8 cellular contexts compared by ENCODE assay signal in genomic region chr11:68121067-68121899, GRCh38. TPM values are rescaled to one million over a fixed set of nuclear protein-coding genes. Genes with fewer than 3 reads are reported as not detected.
DNase-seq lines count a peak whose midpoint lies in the region; ATAC-seq and TF ChIP-seq lines count a peak whose summit lies in the region.

Gene CHKA, minus strand, starts transcription at chr11:68121388. Its CDS starts 211 bp downstream, at chr11:68121177.

- H3K4me1 Mint-ChIP-seq in nephron: peaks cover 37% of the 10 kb centered on the region

- H3K27ac Mint-ChIP-seq in nephron: peak within 1 kb of the TSS; percentile 87 to 96 (median 96)

- peak; percentile 96 for ATAC-seq in stimulated activated naive CD8-positive, alpha-beta T cell treated with anti-CD3 and anti-CD28 coated beads, Interleukin-15, Interleukin-2, amounts not matched to agents 100 U/mL and 50 U/mL, for 24 hours

- DNase-seq in ELF-1 (ENCODE audit: low read depth, low spot score) (peak; percentile 95), GOT3 (lab: John Stamatoyannopoulos, UW) (peak; percentile 74), LHCN-M2 (ENCODE audit: low read depth) (peak; percentile 86), SHP77 (lab: John Stamatoyannopoulos, UW) (peak; percentile 92 to 98), fibroblast of pulmonary artery (ENCODE audit: low read depth) (peak; percentile 90)
- peak; percentile 73 for DNase-seq in activated effector memory CD4-positive, alpha-beta T cell treated with Interleukin-2 at 50 U/mL for 16 hours
- peak; percentile 95 for DNase-seq in stimulated activated naive CD8-positive, alpha-beta T cell treated with anti-CD3 and anti-CD28 coated beads, Interleukin-15, Interleukin-2, amounts not matched to agents 100 U/mL and 50 U/mL, for 24 hours

- peaks cover under 1% of the 10 kb centered on the region for H3K27me3 Mint-ChIP-seq in nephron (ENCODE audit: low read depth)

- H3K9me3 Mint-ChIP-seq in nephron: no peaks in the 10 kb centered on the region

- peak within 1 kb of the TSS; percentile 67 for H3K4me3 ChIP-seq in fibroblast of pulmonary artery (replicated peaks; ENCODE audit: low read depth, low read length)

- no peaks in the 10 kb centered on the region for H3K36me3 Mint-ChIP-seq in nephron (ENCODE audit: low read depth)

- peak within 1 kb of the TSS; percentile 95 to 98 (median 97) for H3K4me3 Mint-ChIP-seq in nephron

- TF ChIP-seq CTCF in fibroblast of pulmonary artery (IDR thresholded peaks at IDR 0.05; ENCODE audit: low read length, missing control alignments) (no peak), nephron (IDR thresholded peaks at IDR 0.05; ENCODE audit: unreplicated experiment in 3 of 3) (no peak)

RNA-seq across cellular contexts. Expression of gene CHKA, which starts in this region (rescaled TPM):
- total RNA-seq in LHCN-M2 (2014; rRNA removed): 6.0 and 10.4 TPM in 2 replicates
- 6.0 TPM for polyA plus RNA-seq in LHCN-M2 (2012)

Comparison
In these comparisons a context has a peak if more than half of its experiments do, and no peak if none do; other contexts are left out.
1. Peak in every context shown above with its lines: DNase-seq, ATAC-seq and H3K4me3 ChIP-seq.